Comparison of ENCODE assay signal across 21 cellular contexts in genomic region chr3:105414841-105415240, GRCh38. TPM values are rescaled to one million over a fixed set of nuclear protein-coding genes. Genes with fewer than 3 reads are reported as not detected.
A peak's percentile ranks its signal among the peaks of the same experiment; 100 is the strongest.
DNase-seq lines count a peak whose midpoint lies in the region; ATAC-seq and TF ChIP-seq lines count a peak whose summit lies in the region.
"Had no signal": no experiment of that assay in that cellular context is flagged by ENCODE, and none has a peak within 500 bp of the region (broad histone marks: within the 10 kb centered on the region; RNA-seq: fewer than 3 reads in every experiment).

No MANE protein-coding gene starts in this region.

- no peaks in the 10 kb centered on the region for H4K20me1 ChIP-seq in osteoblast (ENCODE audit: insufficient read depth, low read length)

- no peak overlapping the region for H3K4me3 Mint-ChIP-seq in CD8-positive, alpha-beta memory T cell
- H3K4me3 Mint-ChIP-seq: stimulated activated effector memory CD8-positive, alpha-beta T cell treated with anti-CD3 and anti-CD28 coated beads, Interleukin-12 subunit alpha, Interleukin-12 subunit beta, amount 100 ng/mL, for 72 hours had no signal

- H3K79me2 ChIP-seq in osteoblast (ENCODE audit: insufficient read depth, low read length): peaks cover 94% of the 10 kb centered on the region

- ATAC-seq in gastroesophageal sphincter (no peak), HG03460 (IDR thresholded peaks at IDR 0.05; ENCODE audit: unreplicated experiment) (no peak), GM18870 (IDR thresholded peaks at IDR 0.05; ENCODE audit: unreplicated experiment) (no peak)
- ATAC-seq: gastrocnemius medialis; left cardiac atrium; mucosa of descending colon; stimulated activated effector memory CD8-positive, alpha-beta T cell treated with anti-CD3 and anti-CD28 coated beads, Interleukin-12 subunit alpha, Interleukin-12 subunit beta, amount 100 ng/mL, for 72 hours had no signal

- H3K36me3 ChIP-seq in HUES6 (ENCODE audit: control insufficient read depth, insufficient read depth, low read length) (no peaks in the 10 kb centered on the region), osteoblast (ENCODE audit: insufficient read depth, low read length) (no peaks in the 10 kb centered on the region), gastroesophageal sphincter (no peaks in the 10 kb centered on the region)
- H3K36me3 ChIP-seq in CD8-positive, alpha-beta memory T cell (ENCODE audit: insufficient read depth, low read length): no peaks in the 10 kb centered on the region
- H3K36me3 ChIP-seq: gastrocnemius medialis, HAP-1, neutrophil, right atrium auricular region, thyroid gland had no signal

- H3K9me3 ChIP-seq in HUES6 (ENCODE audit: control insufficient read depth, insufficient read depth, low read depth, low read length) (no peaks in the 10 kb centered on the region), osteoblast (ENCODE audit: low read depth, low read length) (no peaks in the 10 kb centered on the region), gastroesophageal sphincter (no peaks in the 10 kb centered on the region)
- no peaks in the 10 kb centered on the region for H3K9me3 ChIP-seq in CD8-positive, alpha-beta memory T cell (ENCODE audit: low read length)
- H3K9me3 ChIP-seq: gastrocnemius medialis, HAP-1, mucosa of descending colon, neutrophil, right atrium auricular region, thyroid gland had no signal

- H2AFZ ChIP-seq in osteoblast (ENCODE audit: low read length): peak overlapping the region; percentile 18

- TF ChIP-seq CTCF in astrocyte of the spinal cord (IDR thresholded peaks at IDR 0.05; ENCODE audit: low read depth, low read length) (no peak), fibroblast of the aortic adventitia (IDR thresholded peaks at IDR 0.05; ENCODE audit: insufficient read depth, low read length) (no peak), osteoblast (IDR thresholded peaks at IDR 0.05; ENCODE audit: extremely low read depth, low read depth, low read length) (no peak), gastroesophageal sphincter (IDR thresholded peaks at IDR 0.05) (no peak)

- no peaks in the 10 kb centered on the region for H3K4me1 Mint-ChIP-seq in CD8-positive, alpha-beta memory T cell

- TF ChIP-seq EP300 in gastroesophageal sphincter (IDR thresholded peaks at IDR 0.05): no peak

- no peak overlapping the region for H3K4me3 ChIP-seq in HUES6 (ENCODE audit: low read depth, low read length)
- no peak overlapping the region for H3K4me3 ChIP-seq in astrocyte of the spinal cord (ENCODE audit: low read depth, low read length)
- H3K4me3 ChIP-seq in fibroblast of the aortic adventitia (ENCODE audit: low read depth, low read length): no peak overlapping the region
- H3K4me3 ChIP-seq in osteoblast (ENCODE audit: insufficient read depth, low read length): no peak overlapping the region
- H3K4me3 ChIP-seq in gastroesophageal sphincter: no peak overlapping the region
- H3K4me3 ChIP-seq in CD8-positive, alpha-beta memory T cell (ENCODE audit: low read length): no peak overlapping the region
- H3K4me3 ChIP-seq: coronary artery, gastrocnemius medialis, HAP-1, mucosa of descending colon, right atrium auricular region, thyroid gland had no signal

- no peaks in the 10 kb centered on the region for H3K27me3 Mint-ChIP-seq in CD8-positive, alpha-beta memory T cell

- DNase-seq in astrocyte of the spinal cord (ENCODE audit: low read depth, low spot score): peak; percentile 56
- peak; percentile 38 for DNase-seq in fibroblast of the aortic adventitia (ENCODE audit: low read depth)
- DNase-seq in osteoblast (ENCODE audit: insufficient read length, low spot score, missing footprints): no peak
- DNase-seq in CD8-positive, alpha-beta memory T cell: no peak
- DNase-seq: activated naive CD4-positive, alpha-beta T cell treated with Interleukin-2 at 50 U/mL for 16 hours; anterior cingulate cortex; gastrocnemius medialis; left cardiac atrium; MM.1S; mucosa of descending colon; NCI-H1694 treated with DMSO at 0.1 percent for 48 hours; thyroid gland had no signal

- H3K4me1 ChIP-seq in HUES6 (ENCODE audit: control insufficient read depth, insufficient read depth, low read length) (peaks cover 4% of the 10 kb centered on the region; the same call in 1 of the 2 replicates), osteoblast (ENCODE audit: insufficient read depth, low read length) (peaks cover 6% of the 10 kb centered on the region), gastroesophageal sphincter (no peaks in the 10 kb centered on the region)
- no peaks in the 10 kb centered on the region for H3K4me1 ChIP-seq in CD8-positive, alpha-beta memory T cell (ENCODE audit: insufficient read depth, low read length)
- H3K4me1 ChIP-seq: gastrocnemius medialis, HAP-1, right atrium auricular region, thyroid gland had no signal

- POLR2A ChIA-PET in CD8-positive, alpha-beta memory T cell (lab: Charles Lee): no interaction called here

- H3K27me3 ChIP-seq in HUES6 (ENCODE audit: control insufficient read depth, insufficient read depth, low read length) (no peaks in the 10 kb centered on the region), osteoblast (ENCODE audit: insufficient read depth, low read length) (no peaks in the 10 kb centered on the region), gastroesophageal sphincter (no peaks in the 10 kb centered on the region)
- H3K27me3 ChIP-seq in CD8-positive, alpha-beta memory T cell (ENCODE audit: insufficient read depth, low read length, poor library complexity, severe bottlenecking): no peaks in the 10 kb centered on the region
- H3K27me3 ChIP-seq: gastrocnemius medialis, neutrophil, right atrium auricular region, thyroid gland had no signal

- H3K27ac ChIP-seq in HUES6 (ENCODE audit: low read depth, low read length) (peak overlapping the region; percentile 33; the same call in 1 of the 2 replicates), osteoblast (ENCODE audit: low read depth, low read length) (no peak overlapping the region), gastroesophageal sphincter (no peak overlapping the region)
- H3K27ac ChIP-seq in CD8-positive, alpha-beta memory T cell (ENCODE audit: low read depth, low read length): no peak overlapping the region
- H3K27ac ChIP-seq: coronary artery, gastrocnemius medialis, neutrophil, right atrium auricular region, thyroid gland had no signal

- no peak overlapping the region for H3K4me2 ChIP-seq in osteoblast (ENCODE audit: insufficient read depth, low read length)

- 44 to 57% methylated on average over 2 to 4 of the region's 4 CpGs for WGBS in gastroesophageal sphincter (ENCODE audit: low coverage in 1 of 2), 2 donors

- no peaks in the 10 kb centered on the region for H3K9me3 Mint-ChIP-seq in CD8-positive, alpha-beta memory T cell
- H3K9me3 Mint-ChIP-seq: stimulated activated effector memory CD8-positive, alpha-beta T cell treated with anti-CD3 and anti-CD28 coated beads, Interleukin-12 subunit alpha, Interleukin-12 subunit beta, amount 100 ng/mL, for 72 hours had no signal

- CTCF ChIA-PET in CD8-positive, alpha-beta memory T cell (lab: Charles Lee): no interaction called here

- peak overlapping the region in 1 of 8 donors; percentile 17 for H3K27ac Mint-ChIP-seq in CD8-positive, alpha-beta memory T cell
- H3K27ac Mint-ChIP-seq: stimulated activated effector memory CD8-positive, alpha-beta T cell treated with anti-CD3 and anti-CD28 coated beads, Interleukin-12 subunit alpha, Interleukin-12 subunit beta, amount 100 ng/mL, for 72 hours had no signal

- no peaks in the 10 kb centered on the region for H3K36me3 Mint-ChIP-seq in CD8-positive, alpha-beta memory T cell
- H3K36me3 Mint-ChIP-seq: stimulated activated effector memory CD8-positive, alpha-beta T cell treated with anti-CD3 and anti-CD28 coated beads, Interleukin-12 subunit alpha, Interleukin-12 subunit beta, amount 100 ng/mL, for 72 hours had no signal

- in situ Hi-C loops in astrocyte of the spinal cord (cut with HindIII; ENCODE audit: low sequenced_read_pairs): no loop called here

- no peak for TF ChIP-seq POLR2A in gastroesophageal sphincter (IDR thresholded peaks at IDR 0.05)

- H3K9ac ChIP-seq in HUES6 (ENCODE audit: low read length): no peak overlapping the region

RNA-seq across cellular contexts. Expression of gene ALCAM, which starts 48.1 kb away (rescaled TPM):
- total RNA-seq in fibroblast of the aortic adventitia (ENCODE audit: low replicate concordance) (91.2 and 203 TPM in 2 replicates), osteoblast (178 and 276 TPM in 2 replicates), gastroesophageal sphincter (10 to 100 TPM; 16.8 to 62.0 (median 27.5) TPM)
- total RNA-seq in CD8-positive, alpha-beta memory T cell: 10 to 100 TPM; 26.1 to 26.9 TPM
- 6.4 TPM for polyA plus RNA-seq in CD8-positive, alpha-beta memory T cell

Comparison
In these comparisons a context has a peak if more than half of its experiments do, and no peak if none do; other contexts are left out.
1. DNase-seq: peak in astrocyte of the spinal cord (single experiment) and fibroblast of the aortic adventitia (single experiment); none in osteoblast (single experiment) and CD8-positive, alpha-beta memory T cell (0 of 5).